In the genomic region with DNA sequence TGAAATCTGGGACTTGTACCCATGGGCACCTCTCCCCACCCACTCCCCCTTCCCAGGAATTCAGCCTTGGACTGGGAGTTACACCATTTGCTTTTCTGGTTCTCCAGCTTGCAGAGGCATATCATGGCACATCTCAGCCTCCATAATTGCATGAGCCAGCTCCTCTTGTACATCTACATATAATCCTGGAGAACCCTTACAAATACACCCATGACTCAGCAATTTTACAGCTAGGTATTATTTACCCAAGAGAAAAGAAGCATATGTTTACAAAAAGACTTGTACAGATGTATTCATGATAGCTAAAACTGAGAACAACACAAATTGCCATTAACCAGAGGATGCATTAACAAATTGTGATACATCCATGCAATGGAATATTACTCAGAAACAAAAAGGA, we compare ENCODE assay signal across 2 cellular contexts.
TF ChIP-seq lines count a peak whose summit lies in the region.

No MANE protein-coding gene starts in this region.

TF ChIP-seq in IMR-90, 13 proteins besides CTCF, POLR2A, EP300 and RAD21 (continued from another document):
- TF ChIP-seq NFE2L2 (IDR thresholded peaks at IDR 0.05; ENCODE audit: low read depth, low read length) (peak; percentile 95), MAFK (IDR thresholded peaks at IDR 0.05; ENCODE audit: low read depth, low read length) (peak; percentile 81), MAZ (IDR thresholded peaks at IDR 0.05; ENCODE audit: borderline replicate concordance, low read depth, low read length) (no peak), FOS (IDR thresholded peaks at IDR 0.05; ENCODE audit: low read depth, low read length) (no peak)

TF ChIP-seq in K562, 482 proteins besides CTCF, POLR2A, EP300 and RAD21 (continued from another document and continues in another):
- no peak for TF ChIP-seq SMC3 (conservative IDR thresholded peaks at IDR 0.05; ENCODE audit: insufficient read depth, low read depth, low read length)
- no peak for TF ChIP-seq NFIX (CRISPR knock-in tag; IDR thresholded peaks at IDR 0.05; ENCODE audit: low read depth)
- no peak for TF ChIP-seq ZZZ3 (IDR thresholded peaks at IDR 0.05)
- no peak for TF ChIP-seq SRSF3 (IDR thresholded peaks at IDR 0.05; ENCODE audit: insufficient read depth, low read length)
- no peak for TF ChIP-seq SAFB (IDR thresholded peaks at IDR 0.05; ENCODE audit: borderline replicate concordance, low read depth, low read length)
- TF ChIP-seq MYC (IDR thresholded peaks at IDR 0.05; ENCODE audit: low read depth, low read length): no peak
- no peak for TF ChIP-seq MYC (CRISPR knock-in tag; IDR thresholded peaks at IDR 0.05; ENCODE audit: borderline replicate concordance, low read depth)
- no peak for TF ChIP-seq ZNF431 (CRISPR knock-in tag; IDR thresholded peaks at IDR 0.05)
- no peak for TF ChIP-seq ZNF3 (CRISPR knock-in tag; IDR thresholded peaks at IDR 0.05)
- TF ChIP-seq, protein P1, sequence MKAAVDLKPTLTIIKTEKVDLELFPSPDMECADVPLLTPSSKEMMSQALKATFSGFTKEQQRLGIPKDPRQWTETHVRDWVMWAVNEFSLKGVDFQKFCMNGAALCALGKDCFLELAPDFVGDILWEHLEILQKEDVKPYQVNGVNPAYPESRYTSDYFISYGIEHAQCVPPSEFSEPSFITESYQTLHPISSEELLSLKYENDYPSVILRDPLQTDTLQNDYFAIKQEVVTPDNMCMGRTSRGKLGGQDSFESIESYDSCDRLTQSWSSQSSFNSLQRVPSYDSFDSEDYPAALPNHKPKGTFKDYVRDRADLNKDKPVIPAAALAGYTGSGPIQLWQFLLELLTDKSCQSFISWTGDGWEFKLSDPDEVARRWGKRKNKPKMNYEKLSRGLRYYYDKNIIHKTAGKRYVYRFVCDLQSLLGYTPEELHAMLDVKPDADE (conservative IDR thresholded peaks at IDR 0.05; ENCODE audit: control insufficient read depth, low read depth, low read length): no peak
- TF ChIP-seq BRD9 (IDR thresholded peaks at IDR 0.05; ENCODE audit: low read depth, partially characterized antibody): no peak
- TF ChIP-seq ZNF316 (IDR thresholded peaks at IDR 0.05): peak; percentile 92
- TF ChIP-seq WHSC1 (IDR thresholded peaks at IDR 0.05; ENCODE audit: low read length): no peak
- TF ChIP-seq BRCA1 (IDR thresholded peaks at IDR 0.05): no peak
- TF ChIP-seq BRCA1 (CRISPR knock-in tag; IDR thresholded peaks at IDR 0.05): no peak
- no peak for TF ChIP-seq ZBTB26 (CRISPR knock-in tag; IDR thresholded peaks at IDR 0.05)
- no peak for TF ChIP-seq MTA1 (IDR thresholded peaks at IDR 0.05; ENCODE audit: borderline replicate concordance)
- TF ChIP-seq, protein P2, sequence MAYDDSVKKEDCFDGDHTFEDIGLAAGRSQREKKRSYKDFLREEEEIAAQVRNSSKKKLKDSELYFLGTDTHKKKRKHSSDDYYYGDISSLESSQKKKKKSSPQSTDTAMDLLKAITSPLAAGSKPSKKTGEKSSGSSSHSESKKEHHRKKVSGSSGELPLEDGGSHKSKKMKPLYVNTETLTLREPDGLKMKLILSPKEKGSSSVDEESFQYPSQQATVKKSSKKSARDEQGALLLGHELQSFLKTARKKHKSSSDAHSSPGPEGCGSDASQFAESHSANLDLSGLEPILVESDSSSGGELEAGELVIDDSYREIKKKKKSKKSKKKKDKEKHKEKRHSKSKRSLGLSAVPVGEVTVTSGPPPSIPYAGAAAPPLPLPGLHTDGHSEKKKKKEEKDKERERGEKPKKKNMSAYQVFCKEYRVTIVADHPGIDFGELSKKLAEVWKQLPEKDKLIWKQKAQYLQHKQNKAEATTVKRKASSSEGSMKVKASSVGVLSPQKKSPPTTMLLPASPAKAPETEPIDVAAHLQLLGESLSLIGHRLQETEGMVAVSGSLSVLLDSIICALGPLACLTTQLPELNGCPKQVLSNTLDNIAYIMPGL (CRISPR knock-in tag; IDR thresholded peaks at IDR 0.05): no peak
- no peak for TF ChIP-seq TSHZ1 (CRISPR knock-in tag; IDR thresholded peaks at IDR 0.05)
- peak; percentile 76 for TF ChIP-seq C11orf30 (IDR thresholded peaks at IDR 0.05; ENCODE audit: low read depth)
- TF ChIP-seq MAFK (IDR thresholded peaks at IDR 0.05; ENCODE audit: low read length): peak; percentile 82
- no peak for TF ChIP-seq E2F5 (CRISPR knock-in tag; IDR thresholded peaks at IDR 0.05)
- peak; percentile 73 for TF ChIP-seq NFE2 (IDR thresholded peaks at IDR 0.05; ENCODE audit: low read depth)
- TF ChIP-seq, protein P3, sequence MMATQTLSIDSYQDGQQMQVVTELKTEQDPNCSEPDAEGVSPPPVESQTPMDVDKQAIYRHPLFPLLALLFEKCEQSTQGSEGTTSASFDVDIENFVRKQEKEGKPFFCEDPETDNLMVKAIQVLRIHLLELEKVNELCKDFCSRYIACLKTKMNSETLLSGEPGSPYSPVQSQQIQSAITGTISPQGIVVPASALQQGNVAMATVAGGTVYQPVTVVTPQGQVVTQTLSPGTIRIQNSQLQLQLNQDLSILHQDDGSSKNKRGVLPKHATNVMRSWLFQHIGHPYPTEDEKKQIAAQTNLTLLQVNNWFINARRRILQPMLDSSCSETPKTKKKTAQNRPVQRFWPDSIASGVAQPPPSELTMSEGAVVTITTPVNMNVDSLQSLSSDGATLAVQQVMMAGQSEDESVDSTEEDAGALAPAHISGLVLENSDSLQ (IDR thresholded peaks at IDR 0.05): no peak
- no peak for TF ChIP-seq ZNF766 (CRISPR knock-in tag; conservative IDR thresholded peaks at IDR 0.05)
- TF ChIP-seq ZNF282 (CRISPR knock-in tag; IDR thresholded peaks at IDR 0.05): no peak
- TF ChIP-seq, protein P4, sequence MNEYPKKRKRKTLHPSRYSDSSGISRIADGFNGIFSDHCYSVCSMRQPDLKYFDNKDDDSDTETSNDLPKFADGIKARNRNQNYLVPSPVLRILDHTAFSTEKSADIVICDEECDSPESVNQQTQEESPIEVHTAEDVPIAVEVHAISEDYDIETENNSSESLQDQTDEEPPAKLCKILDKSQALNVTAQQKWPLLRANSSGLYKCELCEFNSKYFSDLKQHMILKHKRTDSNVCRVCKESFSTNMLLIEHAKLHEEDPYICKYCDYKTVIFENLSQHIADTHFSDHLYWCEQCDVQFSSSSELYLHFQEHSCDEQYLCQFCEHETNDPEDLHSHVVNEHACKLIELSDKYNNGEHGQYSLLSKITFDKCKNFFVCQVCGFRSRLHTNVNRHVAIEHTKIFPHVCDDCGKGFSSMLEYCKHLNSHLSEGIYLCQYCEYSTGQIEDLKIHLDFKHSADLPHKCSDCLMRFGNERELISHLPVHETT (CRISPR knock-in tag; conservative IDR thresholded peaks at IDR 0.05 in 1 of 2, IDR thresholded peaks at IDR 0.05 in 1 of 2): no peak
- TF ChIP-seq ZBED1 (IDR thresholded peaks at IDR 0.05): no peak
- peak; percentile 87 for TF ChIP-seq MAFF (IDR thresholded peaks at IDR 0.05; ENCODE audit: low read length)
- no peak for TF ChIP-seq NFRKB (IDR thresholded peaks at IDR 0.05; ENCODE audit: low read depth)
- TF ChIP-seq, protein P5, sequence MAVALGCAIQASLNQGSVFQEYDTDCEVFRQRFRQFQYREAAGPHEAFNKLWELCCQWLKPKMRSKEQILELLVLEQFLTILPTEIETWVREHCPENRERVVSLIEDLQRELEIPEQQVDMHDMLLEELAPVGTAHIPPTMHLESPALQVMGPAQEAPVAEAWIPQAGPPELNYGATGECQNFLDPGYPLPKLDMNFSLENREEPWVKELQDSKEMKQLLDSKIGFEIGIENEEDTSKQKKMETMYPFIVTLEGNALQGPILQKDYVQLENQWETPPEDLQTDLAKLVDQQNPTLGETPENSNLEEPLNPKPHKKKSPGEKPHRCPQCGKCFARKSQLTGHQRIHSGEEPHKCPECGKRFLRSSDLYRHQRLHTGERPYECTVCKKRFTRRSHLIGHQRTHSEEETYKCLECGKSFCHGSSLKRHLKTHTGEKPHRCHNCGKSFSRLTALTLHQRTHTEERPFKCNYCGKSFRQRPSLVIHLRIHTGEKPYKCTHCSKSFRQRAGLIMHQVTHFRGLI (CRISPR knock-in tag; IDR thresholded peaks at IDR 0.05): no peak
- TF ChIP-seq ZNF24 (IDR thresholded peaks at IDR 0.05): no peak
- no peak for TF ChIP-seq ZNF124 (CRISPR knock-in tag; IDR thresholded peaks at IDR 0.05)
- TF ChIP-seq PML (IDR thresholded peaks at IDR 0.05; ENCODE audit: low read length): no peak
- no peak for TF ChIP-seq TRIM25 (IDR thresholded peaks at IDR 0.05; ENCODE audit: borderline replicate concordance)
- no peak for TF ChIP-seq ZNF311 (CRISPR knock-in tag; IDR thresholded peaks at IDR 0.05)
- TF ChIP-seq KAT8 (IDR thresholded peaks at IDR 0.05; ENCODE audit: low read depth): no peak
- no peak for TF ChIP-seq RCOR1 (IDR thresholded peaks at IDR 0.05; ENCODE audit: borderline replicate concordance in 1 of 2, low read depth in 2 of 2, low read length in 2 of 2)
- TF ChIP-seq U2AF1 (optimal IDR thresholded peaks at IDR 0.05; ENCODE audit: low read depth, low read length): no peak
- no peak for TF ChIP-seq ZNF134 (CRISPR knock-in tag; conservative IDR thresholded peaks at IDR 0.05)
- no peak for TF ChIP-seq SMARCA5 (IDR thresholded peaks at IDR 0.05)
- no peak for TF ChIP-seq GABPA (tag; conservative IDR thresholded peaks at IDR 0.05; ENCODE audit: low read depth)
- TF ChIP-seq MAFG (tag; conservative IDR thresholded peaks at IDR 0.05): peak; percentile 91
- peak; percentile 66 for TF ChIP-seq BACH1 (tag; IDR thresholded peaks at IDR 0.05)
- peak; percentile 68 for TF ChIP-seq NFE2L1 (tag; IDR thresholded peaks at IDR 0.05; ENCODE audit: borderline replicate concordance, low read depth)
- TF ChIP-seq NFXL1 (CRISPR knock-in tag; IDR thresholded peaks at IDR 0.05): no peak
- TF ChIP-seq, protein P6, sequence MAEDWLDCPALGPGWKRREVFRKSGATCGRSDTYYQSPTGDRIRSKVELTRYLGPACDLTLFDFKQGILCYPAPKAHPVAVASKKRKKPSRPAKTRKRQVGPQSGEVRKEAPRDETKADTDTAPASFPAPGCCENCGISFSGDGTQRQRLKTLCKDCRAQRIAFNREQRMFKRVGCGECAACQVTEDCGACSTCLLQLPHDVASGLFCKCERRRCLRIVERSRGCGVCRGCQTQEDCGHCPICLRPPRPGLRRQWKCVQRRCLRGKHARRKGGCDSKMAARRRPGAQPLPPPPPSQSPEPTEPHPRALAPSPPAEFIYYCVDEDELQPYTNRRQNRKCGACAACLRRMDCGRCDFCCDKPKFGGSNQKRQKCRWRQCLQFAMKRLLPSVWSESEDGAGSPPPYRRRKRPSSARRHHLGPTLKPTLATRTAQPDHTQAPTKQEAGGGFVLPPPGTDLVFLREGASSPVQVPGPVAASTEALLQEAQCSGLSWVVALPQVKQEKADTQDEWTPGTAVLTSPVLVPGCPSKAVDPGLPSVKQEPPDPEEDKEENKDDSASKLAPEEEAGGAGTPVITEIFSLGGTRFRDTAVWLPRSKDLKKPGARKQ (CRISPR knock-in tag; IDR thresholded peaks at IDR 0.05): no peak
- no peak for TF ChIP-seq ZNF217 (CRISPR knock-in tag; IDR thresholded peaks at IDR 0.05)
